In the genomic region with DNA sequence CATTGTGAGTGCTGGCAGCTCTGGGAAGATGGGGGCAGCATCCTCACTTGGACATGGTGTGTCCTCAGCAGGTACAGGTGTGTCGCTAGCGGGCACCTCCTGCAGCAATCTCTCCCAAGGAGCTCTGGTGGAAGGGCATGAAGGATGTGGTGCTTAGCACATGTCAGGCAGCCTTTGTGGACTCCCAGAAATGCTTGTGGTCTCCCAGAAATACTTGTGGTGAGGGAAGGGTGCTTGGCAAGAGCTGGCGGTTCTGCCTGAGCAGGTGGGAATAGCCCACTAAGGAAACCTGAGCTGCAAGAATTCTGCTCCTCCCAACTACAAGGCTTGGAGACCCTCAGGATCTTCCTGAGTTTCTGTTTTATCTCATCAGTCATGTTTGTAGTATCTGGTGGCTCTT, we compare ENCODE assay signal across 18 cellular contexts.
"Had no signal": no experiment of that assay in that cellular context is flagged by ENCODE, and none has a peak within 500 bp of the region (broad histone marks: within the 10 kb centered on the region; RNA-seq: fewer than 3 reads in every experiment).

No MANE protein-coding gene starts in this region.

- H3K4me1 ChIP-seq: heart right ventricle, pancreas, psoas muscle, thyroid gland, upper lobe of right lung had no signal

- ATAC-seq: activated CD4-positive, alpha-beta T cell treated with anti-CD3 and anti-CD28 coated beads for 36 hours; heart right ventricle; pancreas; psoas muscle; right cardiac atrium; stimulated activated naive CD8-positive, alpha-beta T cell treated with anti-CD3 and anti-CD28 coated beads, Interleukin-15, Interleukin-2, amounts not matched to agents 100 U/mL and 50 U/mL, for 24 hours; upper lobe of right lung had no signal

- H3K36me3 ChIP-seq: heart right ventricle, pancreas, thyroid gland, upper lobe of right lung had no signal

- H3K9me3 ChIP-seq: heart right ventricle, pancreas, psoas muscle, thyroid gland, upper lobe of right lung had no signal

- H3K4me3 ChIP-seq: heart right ventricle, pancreas, psoas muscle, thyroid gland, upper lobe of right lung had no signal

- H3K27ac ChIP-seq: epithelial cell of prostate, heart right ventricle, pancreas, psoas muscle, thyroid gland, upper lobe of right lung had no signal

- DNase-seq: activated CD4-positive, alpha-beta T cell treated with anti-CD3 and anti-CD28 coated beads for 36 hours; activated CD4-positive, alpha-beta T cell treated with anti-CD3 and anti-CD28 coated beads, Interleukin-2, amount 50 U/mL, for 48 hours; activated CD8-positive, alpha-beta memory T cell treated with anti-CD3 and anti-CD28 coated beads, Interleukin-2, amount 50 U/mL, for 48 hours; activated naive CD4-positive, alpha-beta T cell treated with Interleukin-2 at 50 U/mL for 16 hours; activated naive CD8-positive, alpha-beta T cell treated with anti-CD3 and anti-CD28 coated beads for 36 hours; activated T-cell treated with anti-CD3 and anti-CD28 coated beads, Interleukin-2, amount 50 U/mL, for 48 hours; heart right ventricle; nephron progenitor cell; pancreas; psoas muscle; right cardiac atrium; stimulated activated CD4-positive, alpha-beta T cell treated with anti-CD3 and anti-CD28 coated beads, Interleukin-12 subunit alpha, Interleukin-12 subunit beta, amount 100 ng/mL, for 4 hours; stimulated activated CD4-positive, alpha-beta T cell treated with anti-CD3 and anti-CD28 coated beads, Interleukin-4, amount 100 ng/mL, for 4 hours; stimulated activated naive CD8-positive, alpha-beta T cell treated with anti-CD3 and anti-CD28 coated beads, Interleukin-15, Interleukin-2, amounts not matched to agents 100 U/mL and 50 U/mL, for 24 hours; T-helper 9 cell; thyroid gland; upper lobe of right lung had no signal

- H3K27me3 ChIP-seq: pancreas, thyroid gland, upper lobe of right lung had no signal
